In genomic region chr3:147120029-147120428, GRCh38 we compare ENCODE assay signal across 10 cellular contexts.
DNase-seq lines count a peak whose midpoint lies in the region; ATAC-seq, FAIRE-seq and TF ChIP-seq lines count a peak whose summit lies in the region.
"Had no signal": no experiment of that assay in that cellular context is flagged by ENCODE, and none has a peak within 500 bp of the region (broad histone marks: within the 10 kb centered on the region; RNA-seq: fewer than 3 reads in every experiment).

No MANE protein-coding gene starts in this region.

- intact Hi-C loops in uterus (cut with DNase I; ENCODE audit: low total_unique reads) = no loop called here

- no peaks in the 10 kb centered on the region for H3K4me1 ChIP-seq in uterus

- CTCF ChIA-PET in GM10248 (lab: Yijun Ruan, JAX) = interaction anchor here (1.5 kb wide), 1 partner anchor 13 kb away, joined by 6 read pairs; no protein-coding TSS in a partner anchor

- POLR2A ChIA-PET in GM10248 (lab: Yijun Ruan, JAX) = no interaction called here

- DNase-seq in GM10248 (ENCODE audit: extremely low spot score) = no peak
- DNase-seq in RKO (ENCODE audit: low spot score) = peak; percentile 39
- peak; percentile 22 for DNase-seq in foreskin melanocyte
- DNase-seq in uterus = no peak
- DNase-seq in activated CD8-positive, alpha-beta memory T cell treated with anti-CD3 and anti-CD28 coated beads, Interleukin-2, amount 50 U/mL, for 4 hours = no peak
- DNase-seq: central memory CD4-positive, alpha-beta T cell; naive B cell had no signal

- FAIRE-seq in A204.1 (lab: Jason Lieb, UNC) = peak; percentile 91

- H3K4me3 ChIP-seq in uterus = no peak overlapping the region

- peak; percentile 19 for TF ChIP-seq CTCF in GM10248 (IDR thresholded peaks at IDR 0.05; ENCODE audit: control extremely low read depth, extremely low read depth, low read depth, missing control alignments)
- TF ChIP-seq CTCF in uterus (IDR thresholded peaks at IDR 0.05) = peak in 1 of 4 experiments; percentile 13

- no peak for ATAC-seq in HG03354 (IDR thresholded peaks at IDR 0.05; ENCODE audit: poor library complexity, severe bottlenecking, unreplicated experiment)
- no peak for ATAC-seq in GM19452 (IDR thresholded peaks at IDR 0.05; ENCODE audit: unreplicated experiment)

- H3K36me3 ChIP-seq in uterus = no peaks in the 10 kb centered on the region

- H3K9me3 ChIP-seq in uterus = no peaks in the 10 kb centered on the region

- H3K27ac ChIP-seq in uterus = no peak overlapping the region

- H3K27me3 ChIP-seq in uterus = no peaks in the 10 kb centered on the region

- TF ChIP-seq POLR2A in uterus (IDR thresholded peaks at IDR 0.05) = no peak

Comparison
In these comparisons a context has a peak if more than half of its experiments do, and no peak if none do; other contexts are left out.
1. DNase-seq: peak in RKO (single experiment) and foreskin melanocyte (single experiment); none in GM10248 (single experiment), uterus (0 of 2) and activated CD8-positive, alpha-beta memory T cell treated with anti-CD3 and anti-CD28 coated beads, Interleukin-2, amount 50 U/mL, for 4 hours (single experiment).